Comparison of ENCODE assay signal across 1 cellular context in the genomic region with DNA sequence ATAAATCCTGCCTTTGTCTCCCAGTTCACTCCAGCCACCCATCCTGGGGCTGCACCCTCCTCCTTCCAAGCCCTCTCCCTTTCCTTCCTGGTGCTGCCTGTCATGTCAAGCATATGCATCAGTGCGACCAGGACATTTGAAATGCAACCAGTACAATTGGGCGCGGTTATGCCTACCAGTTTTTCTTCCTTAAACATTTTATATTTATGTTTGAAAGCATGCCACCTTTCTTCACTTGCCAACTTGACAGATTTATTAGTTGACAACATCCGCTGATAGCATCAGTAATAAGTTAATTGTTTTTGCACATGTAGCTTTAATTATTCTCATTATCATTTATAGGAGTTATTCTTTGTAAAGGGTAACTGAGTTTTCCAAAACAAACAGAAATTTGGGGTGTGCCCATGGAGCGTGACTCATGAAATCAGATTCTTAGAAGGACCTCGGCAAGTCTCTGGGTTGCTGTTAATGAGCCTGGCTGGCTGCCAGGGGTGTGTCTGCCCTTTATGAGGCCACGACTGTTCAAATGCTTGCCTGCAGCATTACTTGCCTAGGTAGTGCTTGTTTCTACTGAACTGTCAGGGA.
TF ChIP-seq lines count a peak whose summit lies in the region.

No MANE protein-coding gene starts in this region.

TF ChIP-seq in WTC11, 78 proteins besides CTCF, POLR2A, EP300 and RAD21 (continued from another document):
- no peak for TF ChIP-seq ELF4 (CRISPR knock-in tag; IDR thresholded peaks at IDR 0.05; ENCODE audit: low read depth)
- TF ChIP-seq RORB (CRISPR knock-in tag; IDR thresholded peaks at IDR 0.05): no peak
- TF ChIP-seq, protein P1, sequence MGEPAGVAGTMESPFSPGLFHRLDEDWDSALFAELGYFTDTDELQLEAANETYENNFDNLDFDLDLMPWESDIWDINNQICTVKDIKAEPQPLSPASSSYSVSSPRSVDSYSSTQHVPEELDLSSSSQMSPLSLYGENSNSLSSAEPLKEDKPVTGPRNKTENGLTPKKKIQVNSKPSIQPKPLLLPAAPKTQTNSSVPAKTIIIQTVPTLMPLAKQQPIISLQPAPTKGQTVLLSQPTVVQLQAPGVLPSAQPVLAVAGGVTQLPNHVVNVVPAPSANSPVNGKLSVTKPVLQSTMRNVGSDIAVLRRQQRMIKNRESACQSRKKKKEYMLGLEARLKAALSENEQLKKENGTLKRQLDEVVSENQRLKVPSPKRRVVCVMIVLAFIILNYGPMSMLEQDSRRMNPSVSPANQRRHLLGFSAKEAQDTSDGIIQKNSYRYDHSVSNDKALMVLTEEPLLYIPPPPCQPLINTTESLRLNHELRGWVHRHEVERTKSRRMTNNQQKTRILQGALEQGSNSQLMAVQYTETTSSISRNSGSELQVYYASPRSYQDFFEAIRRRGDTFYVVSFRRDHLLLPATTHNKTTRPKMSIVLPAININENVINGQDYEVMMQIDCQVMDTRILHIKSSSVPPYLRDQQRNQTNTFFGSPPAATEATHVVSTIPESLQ (CRISPR knock-in tag; IDR thresholded peaks at IDR 0.05): no peak
- TF ChIP-seq ZNF416 (CRISPR knock-in tag; IDR thresholded peaks at IDR 0.05): no peak
- TF ChIP-seq, protein P2, sequence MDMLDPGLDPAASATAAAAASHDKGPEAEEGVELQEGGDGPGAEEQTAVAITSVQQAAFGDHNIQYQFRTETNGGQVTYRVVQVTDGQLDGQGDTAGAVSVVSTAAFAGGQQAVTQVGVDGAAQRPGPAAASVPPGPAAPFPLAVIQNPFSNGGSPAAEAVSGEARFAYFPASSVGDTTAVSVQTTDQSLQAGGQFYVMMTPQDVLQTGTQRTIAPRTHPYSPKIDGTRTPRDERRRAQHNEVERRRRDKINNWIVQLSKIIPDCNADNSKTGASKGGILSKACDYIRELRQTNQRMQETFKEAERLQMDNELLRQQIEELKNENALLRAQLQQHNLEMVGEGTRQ (CRISPR knock-in tag; IDR thresholded peaks at IDR 0.05): no peak
- TF ChIP-seq CREM (CRISPR knock-in tag; IDR thresholded peaks at IDR 0.05): no peak
- no peak for TF ChIP-seq ZNF423 (CRISPR knock-in tag; IDR thresholded peaks at IDR 0.05)
- no peak for TF ChIP-seq SOX15 (CRISPR knock-in tag; IDR thresholded peaks at IDR 0.05)
- TF ChIP-seq NFYB (CRISPR knock-in tag; conservative IDR thresholded peaks at IDR 0.05; ENCODE audit: low read depth): no peak
- no peak for TF ChIP-seq MXD4 (CRISPR knock-in tag; IDR thresholded peaks at IDR 0.05; ENCODE audit: borderline replicate concordance)
- no peak for TF ChIP-seq ZNF219 (CRISPR knock-in tag; IDR thresholded peaks at IDR 0.05; ENCODE audit: borderline replicate concordance)
- no peak for TF ChIP-seq EMX1 (CRISPR knock-in tag; IDR thresholded peaks at IDR 0.05)
